26 cellular contexts compared by ENCODE assay signal in genomic region chr10:4730998-4731397, GRCh38.
"Had no signal": no experiment of that assay in that cellular context is flagged by ENCODE, and none has a peak within 500 bp of the region (broad histone marks: within the 10 kb centered on the region; RNA-seq: fewer than 3 reads in every experiment).

No MANE protein-coding gene starts in this region.

- H3K36me3 ChIP-seq: neural progenitor cell, ovary, stomach, thoracic aorta, thyroid gland, tibial nerve, upper lobe of left lung, vagina had no signal

- H3K79me2 ChIP-seq: parathyroid adenoma had no signal

- ATAC-seq: naive thymus-derived CD4-positive, alpha-beta T cell; natural killer cell; psoas muscle; right cardiac atrium; sciatic nerve; stimulated activated effector memory CD8-positive, alpha-beta T cell treated with anti-CD3 and anti-CD28 coated beads, Interleukin-12 subunit alpha, Interleukin-12 subunit beta, amount 100 ng/mL, for 72 hours; stimulated activated naive B cell treated with anti-CD40 and anti-IgM and Interleukin-4, amounts not matched to agents 10 μg/mL and 1 μg/mL and 100 μg/mL, for 72 hours had no signal

- H3K4me1 ChIP-seq: neural progenitor cell, parathyroid adenoma, thyroid gland, tibial nerve, upper lobe of left lung had no signal

- H3K9ac ChIP-seq: neural progenitor cell, parathyroid adenoma had no signal

- H3K4me2 ChIP-seq: neural progenitor cell had no signal

- H3K27me3 ChIP-seq: neural progenitor cell, ovary, stomach, thyroid gland, tibial nerve, upper lobe of left lung, vagina had no signal

- FAIRE-seq: urothelium cell line had no signal

- H3K27ac ChIP-seq: neural progenitor cell, ovary, parathyroid adenoma, psoas muscle, stomach, thoracic aorta, thyroid gland, tibial nerve, upper lobe of left lung, vagina had no signal

- DNase-seq: naive thymus-derived CD4-positive, alpha-beta T cell; natural killer cell; occipital lobe; ovary; posterior cingulate gyrus; psoas muscle; right cardiac atrium; stimulated activated CD4-positive, alpha-beta T cell treated with anti-CD3 and anti-CD28 coated beads, Interleukin-15, amount 100 ng/mL, for 24 hours; stimulated activated CD4-positive, alpha-beta T cell treated with anti-CD3 and anti-CD28 coated beads, Interleukin-2, amount 100 ng/mL, for 24 hours; stimulated activated CD4-positive, alpha-beta T cell treated with anti-CD3 and anti-CD28 coated beads, Interleukin-2, amount 100 ng/mL, for 48 hours; stimulated activated CD4-positive, alpha-beta T cell treated with anti-CD3 and anti-CD28 coated beads, Interleukin-4, amount 100 ng/mL, for 24 hours; stimulated activated naive B cell treated with anti-CD40 and anti-IgM and Interleukin-4, amounts not matched to agents 10 μg/mL and 1 μg/mL and 100 μg/mL, for 72 hours; stimulated activated naive CD4-positive, alpha-beta T cell treated with Interleukin-2 at 50 U/mL for 16 hours; stomach; thyroid gland; trophoblast cell; upper lobe of left lung had no signal

- H2AFZ ChIP-seq: parathyroid adenoma had no signal

- H3K4me3 ChIP-seq: neural progenitor cell, ovary, psoas muscle, skin epidermis, stomach, thoracic aorta, thyroid gland, tibial nerve, upper lobe of left lung, vagina had no signal

- H3K9me3 ChIP-seq: ovary, psoas muscle, stomach, thoracic aorta, thyroid gland, tibial nerve, upper lobe of left lung, vagina had no signal
